8 cellular contexts compared by ENCODE assay signal in genomic region chr21:5147685-5148084, GRCh38.
A peak's percentile ranks its signal among the peaks of the same experiment; 100 is the strongest.
DNase-seq lines count a peak whose midpoint lies in the region; ATAC-seq, FAIRE-seq and TF ChIP-seq lines count a peak whose summit lies in the region.
"Not testable (repeated sequence)": the region's sequence is repeated elsewhere in the genome, so short reads cannot be mapped to it uniquely, and the experiment has no call there.

No MANE protein-coding gene starts in this region.

- WGBS in GM12878 (ENCODE audit: insufficient coverage, insufficient replicate concordance, low lambda C conversion rate, missing lambda C conversion rate) = 80% methylated on average over 1 of the region's 18 CpGs
- 68 to 90% (median 70%) methylated on average over 2 to 8 of the region's 18 CpGs for WGBS in psoas muscle, 3 donors

- not testable (repeated sequence) for FAIRE-seq in GM12878 (lab: Jason Lieb, UNC)

- SMC1A ChIA-PET in GM12878 (lab: Charles Lee; ENCODE audit: uncharacterized antibody, unreplicated experiment) = not testable (repeated sequence)

- H4K20me1 ChIP-seq in GM12878 (ENCODE audit: control insufficient read depth, insufficient read depth) = not testable (repeated sequence)

- not testable (repeated sequence) for H3K4me1 ChIP-seq in GM12878 (ENCODE audit: control insufficient read depth, insufficient read depth, low read length); psoas muscle

- H3K4me3 ChIP-seq in NB4 (ENCODE audit: low read depth, low read length); GM12878; psoas muscle: not testable (repeated sequence)

- H3K36me3 Mint-ChIP-seq in CD14-positive monocyte; activated CD8-positive, alpha-beta T cell treated with anti-CD3 and anti-CD28 coated beads for 36 hours (ENCODE audit: low read depth); glutamatergic neuron (ENCODE audit: unreplicated experiment); memory B cell: not testable (repeated sequence)

- in situ Hi-C loops in GM12878 (cut with MboI) = not testable (repeated sequence)

- H3K9ac ChIP-seq in GM12878 (ENCODE audit: control insufficient read depth, insufficient read depth, low read length) = not testable (repeated sequence)

- H3K36me3 ChIP-seq in GM12878 (ENCODE audit: control insufficient read depth in 2 of 2, insufficient read depth in 2 of 2, low read length in 1 of 2); psoas muscle (ENCODE audit: insufficient read depth in 1 of 2, low read depth in 1 of 2): not testable (repeated sequence)

- intact Hi-C loops in CD14-positive monocyte (cut with micrococcal nuclease); activated CD8-positive, alpha-beta T cell treated with anti-CD3 and anti-CD28 coated beads for 36 hours (cut with micrococcal nuclease); GM12878 (cut with micrococcal nuclease; ENCODE audit: unreplicated experiment); psoas muscle (cut with DNase I): not testable (repeated sequence)

- H3K4me3 Mint-ChIP-seq in CD14-positive monocyte; activated CD8-positive, alpha-beta T cell treated with anti-CD3 and anti-CD28 coated beads for 36 hours; glutamatergic neuron (ENCODE audit: unreplicated experiment); memory B cell; stimulated activated naive CD8-positive, alpha-beta T cell treated with anti-CD3 and anti-CD28 coated beads, Interleukin-15, amount 100 ng/mL, for 72 hours: not testable (repeated sequence)

- peak; percentile 82 for ATAC-seq in activated CD8-positive, alpha-beta T cell treated with anti-CD3 and anti-CD28 coated beads for 36 hours
- peak; percentile 92 for ATAC-seq in GM12878
- peak; percentile 56 for ATAC-seq in memory B cell (ENCODE audit: low read depth)
- peak in 2 of 4 donors; percentile 47 to 60 for ATAC-seq in psoas muscle
- peak; percentile 69 for ATAC-seq in stimulated activated naive CD8-positive, alpha-beta T cell treated with anti-CD3 and anti-CD28 coated beads, Interleukin-15, amount 100 ng/mL, for 72 hours

- POLR2A ChIA-PET in activated CD8-positive, alpha-beta T cell treated with anti-CD3 and anti-CD28 coated beads for 36 hours (lab: Charles Lee); GM12878 (lab: Charles Lee): not testable (repeated sequence)

- TF ChIP-seq CTCF in CD14-positive monocyte (IDR thresholded peaks at IDR 0.05) = peak; percentile 19
- peak; percentile 3 for TF ChIP-seq CTCF in NB4 (IDR thresholded peaks at IDR 0.05; ENCODE audit: low read depth, low read length)
- TF ChIP-seq CTCF in activated CD8-positive, alpha-beta T cell treated with anti-CD3 and anti-CD28 coated beads for 36 hours (IDR thresholded peaks at IDR 0.05); GM12878 (IDR thresholded peaks at IDR 0.05 in 2 of 3, conservative IDR thresholded peaks at IDR 0.05 in 1 of 3; ENCODE audit: control insufficient read depth in 2 of 3, extremely low read depth in 1 of 3, insufficient read depth in 1 of 3, low read depth in 3 of 3, low read length in 3 of 3); glutamatergic neuron (IDR thresholded peaks at IDR 0.05; ENCODE audit: partially characterized antibody, unreplicated experiment); psoas muscle (IDR thresholded peaks at IDR 0.05): not testable (repeated sequence)

- H3K27ac ChIP-seq in GM12878 (ENCODE audit: control insufficient read depth, insufficient read depth); psoas muscle: not testable (repeated sequence)

- not testable (repeated sequence) for BruUV-seq in GM12878 (replicated peaks; lab: Mats Ljungman, UMichigan)

- DNase-seq in CD14-positive monocyte (ENCODE audit: low spot score) (peak; percentile 40), glutamatergic neuron (peak; percentile 21), psoas muscle (peak; percentile 9 to 50)
- not testable (repeated sequence) for DNase-seq in NB4 (ENCODE audit: low read depth); GM12878 (ENCODE audit: low read depth, low spot score); memory B cell (ENCODE audit: low spot score in 2 of 2)
- DNase-seq in activated CD8-positive, alpha-beta T cell treated with anti-CD3 and anti-CD28 coated beads for 36 hours = peak; percentile 44
- peak in 1 of 2 donors; percentile 19 for DNase-seq in stimulated activated naive CD8-positive, alpha-beta T cell treated with anti-CD3 and anti-CD28 coated beads, Interleukin-15, amount 100 ng/mL, for 72 hours

- H3K4me1 Mint-ChIP-seq in CD14-positive monocyte; activated CD8-positive, alpha-beta T cell treated with anti-CD3 and anti-CD28 coated beads for 36 hours (ENCODE audit: low read depth); glutamatergic neuron (ENCODE audit: low read depth, unreplicated experiment); memory B cell; stimulated activated naive CD8-positive, alpha-beta T cell treated with anti-CD3 and anti-CD28 coated beads, Interleukin-15, amount 100 ng/mL, for 72 hours: not testable (repeated sequence)

- not testable (repeated sequence) for H3K27ac Mint-ChIP-seq in CD14-positive monocyte; activated CD8-positive, alpha-beta T cell treated with anti-CD3 and anti-CD28 coated beads for 36 hours; glutamatergic neuron (ENCODE audit: unreplicated experiment); memory B cell; stimulated activated naive CD8-positive, alpha-beta T cell treated with anti-CD3 and anti-CD28 coated beads, Interleukin-15, amount 100 ng/mL, for 72 hours

- CTCF ChIA-PET in activated CD8-positive, alpha-beta T cell treated with anti-CD3 and anti-CD28 coated beads for 36 hours (lab: Charles Lee); GM12878 (lab: Yijun Ruan, JAX): not testable (repeated sequence)

- H3K27me3 ChIP-seq in GM12878 (replicated peaks in 1 of 2; ENCODE audit: control insufficient read depth in 2 of 2, insufficient read depth in 2 of 2, low read length in 1 of 2); psoas muscle (ENCODE audit: insufficient read depth in 3 of 3, low read length in 2 of 3): not testable (repeated sequence)

- not testable (repeated sequence) for H3K4me2 ChIP-seq in GM12878 (ENCODE audit: control insufficient read depth, insufficient read depth)

- RAD21 ChIA-PET in GM12878 (lab: Charles Lee; ENCODE audit: unreplicated experiment) = not testable (repeated sequence)

- H3K9me3 Mint-ChIP-seq in CD14-positive monocyte; activated CD8-positive, alpha-beta T cell treated with anti-CD3 and anti-CD28 coated beads for 36 hours; glutamatergic neuron (ENCODE audit: unreplicated experiment); memory B cell; stimulated activated naive CD8-positive, alpha-beta T cell treated with anti-CD3 and anti-CD28 coated beads, Interleukin-15, amount 100 ng/mL, for 72 hours: not testable (repeated sequence)

- not testable (repeated sequence) for H2AFZ ChIP-seq in GM12878 (ENCODE audit: control insufficient read depth, low read depth, low read length)

- H3K9me3 ChIP-seq in GM12878 (replicated peaks; ENCODE audit: control insufficient read depth, insufficient read depth, low read length); psoas muscle: not testable (repeated sequence)

- TF ChIP-seq POLR2A in NB4 (IDR thresholded peaks at IDR 0.05; ENCODE audit: extremely low read depth, insufficient read length); GM12878 (IDR thresholded peaks at IDR 0.05; ENCODE audit: low read depth, low read length): not testable (repeated sequence)

- not testable (repeated sequence) for TF ChIP-seq RAD21 in GM12878 (IDR thresholded peaks at IDR 0.05; ENCODE audit: insufficient read depth, low read depth, low read length)

- not testable (repeated sequence) for TF ChIP-seq EP300 in GM12878 (IDR thresholded peaks at IDR 0.05; ENCODE audit: borderline replicate concordance in 1 of 2, control insufficient read depth in 1 of 2, low read depth in 2 of 2, low read length in 2 of 2)

- not testable (repeated sequence) for H3K79me2 ChIP-seq in GM12878 (ENCODE audit: control insufficient read depth, insufficient read depth, low read length)

- not testable (repeated sequence) for H3K27me3 Mint-ChIP-seq in CD14-positive monocyte (ENCODE audit: low read depth in 3 of 3); activated CD8-positive, alpha-beta T cell treated with anti-CD3 and anti-CD28 coated beads for 36 hours; glutamatergic neuron (ENCODE audit: unreplicated experiment); memory B cell; stimulated activated naive CD8-positive, alpha-beta T cell treated with anti-CD3 and anti-CD28 coated beads, Interleukin-15, amount 100 ng/mL, for 72 hours
